ENCODE assay signal across 1 cellular context in genomic region chr3:119420196-119420595, GRCh38.
A peak's percentile ranks its signal among the peaks of the same experiment; 100 is the strongest.
TF ChIP-seq lines count a peak whose summit lies in the region.

No MANE protein-coding gene starts in this region.

TF ChIP-seq in H1, 55 proteins besides CTCF, POLR2A, EP300 and RAD21:
- no peak for TF ChIP-seq USF2 (IDR thresholded peaks at IDR 0.05; ENCODE audit: low read length)
- no peak for TF ChIP-seq SP1 (IDR thresholded peaks at IDR 0.05; ENCODE audit: low read depth, low read length)
- TF ChIP-seq YY1 (IDR thresholded peaks at IDR 0.05; ENCODE audit: low read depth, low read length), result peak; percentile 45; the same call in 1 of the 2 replicates
